1 cellular context compared by ENCODE assay signal in genomic region chr9:124855566-124855943, GRCh38.
A peak's percentile ranks its signal among the peaks of the same experiment; 100 is the strongest.
TF ChIP-seq lines count a peak whose summit lies in the region.

No MANE protein-coding gene starts in this region.

TF ChIP-seq in HepG2, 621 proteins besides CTCF, POLR2A, EP300 and RAD21:
- TF ChIP-seq ATF7-NPFF (CRISPR knock-in tag; IDR thresholded peaks at IDR 0.05; ENCODE audit: low read depth): no peak
- no peak for TF ChIP-seq ZFP36L1 (CRISPR knock-in tag; IDR thresholded peaks at IDR 0.05)
- TF ChIP-seq ZNF646 (CRISPR knock-in tag; IDR thresholded peaks at IDR 0.05): no peak
- no peak for TF ChIP-seq ZNF850 (CRISPR knock-in tag; conservative IDR thresholded peaks at IDR 0.05)
- TF ChIP-seq ZNF75D (CRISPR knock-in tag; IDR thresholded peaks at IDR 0.05; ENCODE audit: borderline replicate concordance): no peak
- no peak for TF ChIP-seq ZNF446 (CRISPR knock-in tag; IDR thresholded peaks at IDR 0.05)
- no peak for TF ChIP-seq HOXD1 (CRISPR knock-in tag; IDR thresholded peaks at IDR 0.05)
- 0 out of 2 replicates have a peak, but pooled peaks have one; percentile 4 for TF ChIP-seq ZNF547 (CRISPR knock-in tag; IDR thresholded peaks at IDR 0.05)
- no peak for TF ChIP-seq JARID2 (CRISPR knock-in tag; IDR thresholded peaks at IDR 0.05; ENCODE audit: insufficient replicate concordance)
- no peak for TF ChIP-seq ZBTB14 (CRISPR knock-in tag; IDR thresholded peaks at IDR 0.05)
- no peak for TF ChIP-seq ZNF800 (CRISPR knock-in tag; IDR thresholded peaks at IDR 0.05)
- TF ChIP-seq ZNF468 (CRISPR knock-in tag; IDR thresholded peaks at IDR 0.05): no peak
- TF ChIP-seq ZNF33A (CRISPR knock-in tag; IDR thresholded peaks at IDR 0.05; ENCODE audit: borderline replicate concordance): no peak
- no peak for TF ChIP-seq YEATS4 (CRISPR knock-in tag; IDR thresholded peaks at IDR 0.05; ENCODE audit: borderline replicate concordance)
- TF ChIP-seq RBM39 (IDR thresholded peaks at IDR 0.05; ENCODE audit: low read depth, low read length, poor library complexity, severe bottlenecking): no peak
- TF ChIP-seq ZMAT3 (CRISPR knock-in tag; conservative IDR thresholded peaks at IDR 0.05): no peak
- TF ChIP-seq TMF1 (CRISPR knock-in tag; IDR thresholded peaks at IDR 0.05; ENCODE audit: low read depth): no peak
- no peak for TF ChIP-seq ZNF780A (CRISPR knock-in tag; IDR thresholded peaks at IDR 0.05)
- 0 out of 2 replicates have a peak, but pooled peaks have one; percentile 22 for TF ChIP-seq ARNT2 (CRISPR knock-in tag; IDR thresholded peaks at IDR 0.05; ENCODE audit: low read depth)
- no peak for TF ChIP-seq ZNF225 (CRISPR knock-in tag; IDR thresholded peaks at IDR 0.05)
- no peak for TF ChIP-seq NFKBIZ (CRISPR knock-in tag; IDR thresholded peaks at IDR 0.05)
- TF ChIP-seq PRDM4 (CRISPR knock-in tag; IDR thresholded peaks at IDR 0.05; ENCODE audit: borderline replicate concordance): no peak
- no peak for TF ChIP-seq HOXA5 (CRISPR knock-in tag; IDR thresholded peaks at IDR 0.05)
- TF ChIP-seq ZBTB20 (CRISPR knock-in tag; IDR thresholded peaks at IDR 0.05; ENCODE audit: borderline replicate concordance, low read depth): no peak
- no peak for TF ChIP-seq ZNF274 (CRISPR knock-in tag; IDR thresholded peaks at IDR 0.05)
- no peak for TF ChIP-seq ZEB1 (IDR thresholded peaks at IDR 0.05; ENCODE audit: insufficient replicate concordance, low read depth)
- TF ChIP-seq EZH2 (conservative IDR thresholded peaks at IDR 0.05; ENCODE audit: low read depth, low read length): no peak
- TF ChIP-seq ZNF224 (CRISPR knock-in tag; IDR thresholded peaks at IDR 0.05): no peak
- TF ChIP-seq ZNF24 (IDR thresholded peaks at IDR 0.05): no peak
- no peak for TF ChIP-seq GFI1 (CRISPR knock-in tag; IDR thresholded peaks at IDR 0.05; ENCODE audit: borderline replicate concordance)
- TF ChIP-seq ZSCAN21 (CRISPR knock-in tag; IDR thresholded peaks at IDR 0.05; ENCODE audit: borderline replicate concordance): 0 out of 2 replicates have a peak, but pooled peaks have one; percentile 1
- TF ChIP-seq ZBTB33 (CRISPR knock-in tag; IDR thresholded peaks at IDR 0.05): peak; percentile 28; the same call in 1 of the 2 replicates
